In genomic region chr12:95545731-95546490, GRCh38 we compare ENCODE assay signal across 15 cellular contexts. TPM values are rescaled to one million over a fixed set of nuclear protein-coding genes. Genes with fewer than 3 reads are reported as not detected.
DNase-seq lines count a peak whose midpoint lies in the region; ATAC-seq, FAIRE-seq and TF ChIP-seq lines count a peak whose summit lies in the region.
"Had no signal": no experiment of that assay in that cellular context is flagged by ENCODE, and none has a peak within 500 bp of the region (broad histone marks: within the 10 kb centered on the region; RNA-seq: fewer than 3 reads in every experiment).

No MANE protein-coding gene starts in this region.

- H3K79me2 ChIP-seq in SK-N-SH (ENCODE audit: insufficient read depth), result no peaks in the 10 kb centered on the region
- H3K79me2 ChIP-seq in K562 (ENCODE audit: control insufficient read depth, insufficient read depth, low read length), result peaks cover 4% of the 10 kb centered on the region; the same call in 1 of the 3 replicates
- no peaks in the 10 kb centered on the region for H3K79me2 ChIP-seq in trophoblast cell (ENCODE audit: control insufficient read depth, insufficient read depth, low read length, poor library complexity)

- H2AFZ ChIP-seq in SK-N-SH (ENCODE audit: low read depth) (no peak overlapping the region), K562 (ENCODE audit: low read depth, low read length) (0 out of 2 replicates have a peak overlapping the region, but pooled peaks have one; percentile 15), trophoblast cell (ENCODE audit: insufficient read depth, low read length, poor library complexity) (no peak overlapping the region)

- ATAC-seq in SK-N-SH treated with all-trans-retinoic acid at 6 μM for 48 hours (no peak), K562 (no peak), HG02884 (IDR thresholded peaks at IDR 0.05; ENCODE audit: unreplicated experiment) (no peak), Right ventricle myocardium superior (ENCODE audit: poor library complexity) (no peak)
- ATAC-seq: activated T-cell treated with anti-CD3 and anti-CD28 coated beads, Interleukin-2, amount 50 U/mL, for 72 hours; gastroesophageal sphincter had no signal

- peak; percentile 32 for FAIRE-seq in K562 (lab: Jason Lieb, UNC)

- POLR2A ChIA-PET in SK-N-SH (lab: Yijun Ruan, JAX), result no interaction called here
- POLR2A ChIA-PET in K562 (lab: Yijun Ruan, JAX), result interaction anchor here (1.1 kb wide), 1 partner anchor 11 kb away, joined by 5 read pairs; no protein-coding TSS in a partner anchor

- no peak overlapping the region for H3K9ac ChIP-seq in SK-N-SH
- H3K9ac ChIP-seq in K562 (ENCODE audit: insufficient read depth in 1 of 2, low read depth in 2 of 2, low read length in 2 of 2), result no peak overlapping the region; a peak in 1 of 4 replicates
- H3K9ac ChIP-seq in trophoblast cell (ENCODE audit: low read length), result no peak overlapping the region

- no peaks in the 10 kb centered on the region for H3K9me1 ChIP-seq in K562 (ENCODE audit: control insufficient read depth, insufficient read depth, low read length)

- TF ChIP-seq POLR2A in K562 (conservative IDR thresholded peaks at IDR 0.05), result no peak

- TF ChIP-seq RAD21 in SK-N-SH (IDR thresholded peaks at IDR 0.05; ENCODE audit: low read length) (no peak), K562 (CRISPR knock-in tag; conservative IDR thresholded peaks at IDR 0.05 in 1 of 2, IDR thresholded peaks at IDR 0.05 in 1 of 2) (no peak)

- DNase-seq in SK-N-SH, result peak; percentile 18
- DNase-seq in NCI-H2029 (lab: John Stamatoyannopoulos, UW), result peak; percentile 65
- DNase-seq in K562 (ENCODE audit: extremely low read depth in 1 of 4, low spot score in 3 of 4), result no peak
- peak; percentile 7 to 45 for DNase-seq in trophoblast cell
- no peak for DNase-seq in Right ventricle myocardium superior
- no peak for DNase-seq in stimulated activated naive CD4-positive, alpha-beta T cell treated with Interleukin-2 at 50 U/mL for 16 hours (lab: John Stamatoyannopoulos, UW)
- DNase-seq: activated T-cell treated with anti-CD3 and anti-CD28 coated beads, Interleukin-2, amount 50 U/mL, for 72 hours; anterior cingulate cortex; Calu3; MG63; stimulated activated CD4-positive, alpha-beta T cell treated with anti-CD3 and anti-CD28 coated beads, Interleukin-1b, Interleukin-23, amount 100 ng/mL, for 48 hours; SW 1271 had no signal

- no TSS peak for BruUV-seq in K562 (replicated peaks; lab: Mats Ljungman, UMichigan)

- WGBS in SK-N-SH (ENCODE audit: low lambda C conversion rate), result 87% methylated on average over 8 of the region's 8 CpGs
- 25% methylated on average over 8 of the region's 8 CpGs for WGBS in K562 (ENCODE audit: insufficient coverage, low coverage, missing lambda C conversion rate)
- WGBS in trophoblast cell (ENCODE audit: extremely low coverage, insufficient coverage, insufficient read length), result no CpG with 5 or more reads among the region's 8 CpGs

- H3K4me3 ChIP-seq in SK-N-SH (ENCODE audit: low read depth in 2 of 2, low read length in 1 of 2) (no peak overlapping the region), K562 (no peak overlapping the region), trophoblast cell (ENCODE audit: low read depth, low read length) (no peak overlapping the region)
- H3K4me3 ChIP-seq: gastroesophageal sphincter, MG63 had no signal

- H3K4ac ChIP-seq in trophoblast cell (ENCODE audit: low read depth, low read length), result no peak overlapping the region

- in situ Hi-C loops in K562 (cut with MboI), result no loop called here

- no peak overlapping the region for H2AK5ac ChIP-seq in trophoblast cell (ENCODE audit: low read length)

- no peak overlapping the region for H4K8ac ChIP-seq in trophoblast cell (ENCODE audit: low read depth, low read length)

- 0 out of 2 replicates have a peak, but pooled peaks cover under 1% of the 10 kb centered on the region for H3K27me3 ChIP-seq in SK-N-SH (ENCODE audit: insufficient read depth)
- H3K27me3 ChIP-seq in K562 (ENCODE audit: control insufficient read depth in 2 of 2, insufficient read depth in 2 of 2, low read length in 2 of 2), result 0 out of 5 replicates have a peak, but pooled peaks cover 0 to 3% of the 10 kb centered on the region in 2 experiments
- peaks cover 31% of the 10 kb centered on the region for H3K27me3 ChIP-seq in trophoblast cell (ENCODE audit: insufficient read depth, low read length)
- H3K27me3 ChIP-seq: gastroesophageal sphincter, MG63 had no signal

- no peak overlapping the region for H3K14ac ChIP-seq in trophoblast cell (ENCODE audit: low read length)

- H3K79me1 ChIP-seq in trophoblast cell (ENCODE audit: low read length), result no peaks in the 10 kb centered on the region

- no peak overlapping the region for H2BK12ac ChIP-seq in trophoblast cell (ENCODE audit: low read length)

- no peak overlapping the region for H3K23ac ChIP-seq in trophoblast cell (ENCODE audit: low read length)

- no peaks in the 10 kb centered on the region for H3K36me3 ChIP-seq in SK-N-SH (replicated peaks in 1 of 2; ENCODE audit: control insufficient read depth in 1 of 2, insufficient read depth in 2 of 2, low read length in 1 of 2)
- no peaks in the 10 kb centered on the region for H3K36me3 ChIP-seq in K562 (ENCODE audit: control insufficient read depth, insufficient read depth, low read length)
- H3K36me3 ChIP-seq in trophoblast cell (ENCODE audit: control insufficient read depth in 1 of 2, insufficient read depth in 2 of 2, low read length in 2 of 2), result no peaks in the 10 kb centered on the region
- H3K36me3 ChIP-seq: gastroesophageal sphincter, MG63 had no signal

- H3K9me3 ChIP-seq in SK-N-SH (no peaks in the 10 kb centered on the region), K562 (replicated peaks; ENCODE audit: control insufficient read depth, insufficient read depth, low read depth, low read length) (peaks cover 8% of the 10 kb centered on the region; the same call in 1 of the 2 replicates), trophoblast cell (ENCODE audit: insufficient read depth, low read depth, low read length) (peaks cover 6% of the 10 kb centered on the region)
- H3K9me3 ChIP-seq: gastroesophageal sphincter had no signal

- no peak overlapping the region for H2BK120ac ChIP-seq in trophoblast cell (ENCODE audit: insufficient read depth, low read length, poor library complexity)

- intact Hi-C loops in K562 (cut with micrococcal nuclease) (no loop called here), Right ventricle myocardium superior (cut with DNase I) (no loop called here)

- H3K4me2 ChIP-seq in SK-N-SH, result no peak overlapping the region
- H3K4me2 ChIP-seq in K562 (ENCODE audit: insufficient read depth, low read length), result no peak overlapping the region
- H3K4me2 ChIP-seq in trophoblast cell (ENCODE audit: low read length), result no peak overlapping the region

- H3K18ac ChIP-seq in trophoblast cell (ENCODE audit: low read length), result no peak overlapping the region

- no peak overlapping the region for H4K91ac ChIP-seq in trophoblast cell (ENCODE audit: low read depth, low read length)

- TF ChIP-seq CTCF in SK-N-SH (IDR thresholded peaks at IDR 0.05), result no peak
- no peak for TF ChIP-seq CTCF in K562 (IDR thresholded peaks at IDR 0.05 in 2 of 3, conservative IDR thresholded peaks at IDR 0.05 in 1 of 3; ENCODE audit: insufficient read depth in 2 of 3, low read depth in 1 of 3, low read length in 3 of 3)

- TF ChIP-seq EP300 in SK-N-SH (IDR thresholded peaks at IDR 0.05; ENCODE audit: borderline replicate concordance in 1 of 2, low read depth in 1 of 2, low read length in 1 of 2), result no peak
- no peak for TF ChIP-seq EP300 in K562 (IDR thresholded peaks at IDR 0.05; ENCODE audit: low read length)

- H3K9me2 ChIP-seq in SK-N-SH, result no peaks in the 10 kb centered on the region

- no peak overlapping the region; a peak in 1 of 4 replicates for H3K27ac ChIP-seq in SK-N-SH (ENCODE audit: low read depth in 2 of 2, low read length in 1 of 2)
- H3K27ac ChIP-seq in K562 (ENCODE audit: extremely low read depth, low read depth, low read length), result no peak overlapping the region
- H3K27ac ChIP-seq in trophoblast cell (ENCODE audit: low read depth, low read length), result no peak overlapping the region
- H3K27ac ChIP-seq: gastroesophageal sphincter had no signal

- H3K4me1 ChIP-seq in SK-N-SH (ENCODE audit: control insufficient read depth in 1 of 2, insufficient read depth in 2 of 2, low read depth in 1 of 2, low read length in 1 of 2), result no peaks in the 10 kb centered on the region; a peak in 1 of 4 replicates
- peaks cover 0 to 12% of the 10 kb centered on the region in 2 experiments; a peak in 3 of 5 replicates for H3K4me1 ChIP-seq in K562 (replicated peaks in 1 of 2; ENCODE audit: control insufficient read depth in 2 of 2, insufficient read depth in 2 of 2, low read length in 2 of 2)
- peaks cover 9 to 11% of the 10 kb centered on the region in 2 experiments for H3K4me1 ChIP-seq in trophoblast cell (ENCODE audit: control insufficient read depth in 1 of 2, insufficient read depth in 2 of 2, low read length in 2 of 2)

- H4K20me1 ChIP-seq in SK-N-SH (ENCODE audit: insufficient read depth), result no peaks in the 10 kb centered on the region
- no peaks in the 10 kb centered on the region for H4K20me1 ChIP-seq in K562 (replicated peaks; ENCODE audit: control insufficient read depth, insufficient read depth, low read length)

- no peak overlapping the region for H2BK5ac ChIP-seq in trophoblast cell (ENCODE audit: low read depth, low read length, poor library complexity)

- peaks cover 7% of the 10 kb centered on the region for H3F3A ChIP-seq in SK-N-SH (replicated peaks; ENCODE audit: insufficient read depth)

- CTCF ChIA-PET in SK-N-SH (lab: Yijun Ruan, JAX) (no interaction called here), K562 (lab: Yijun Ruan, JAX; ENCODE audit: low intra/inter-chr PET ratio) (no interaction called here)

- H4K12ac ChIP-seq in trophoblast cell (ENCODE audit: low read depth, low read length), result no peak overlapping the region

RNA-seq across cellular contexts. Expression of gene USP44, which starts 5.4 kb away (rescaled TPM):
- 0.07 and 0.18 TPM in 2 replicates for polyA plus RNA-seq in SK-N-SH (2012; rRNA removed)
- 0.18 and 0.39 TPM in 2 replicates for polyA plus RNA-seq in SK-N-SH (2012; cell fraction: cytosol; rRNA removed)
- polyA plus RNA-seq in SK-N-SH (2012; cell fraction: nucleus; rRNA removed), result 0.21 and 0.22 TPM in 2 replicates
- 4.8 and 8.7 TPM in 2 replicates for total RNA-seq in K562 (2011; cell fraction: chromatin; rRNA removed; ENCODE audit: low replicate concordance)
- 1.4 and 1.7 TPM in 2 replicates for total RNA-seq in K562 (2011; cell fraction: nucleolus; rRNA removed)
- 4.2 and 8.9 TPM in 2 replicates for total RNA-seq in K562 (2011; cell fraction: nucleoplasm; rRNA removed)
- 2.8 and 5.7 TPM in 2 replicates for total RNA-seq in K562 (2014; rRNA removed)
- 3.4 and 4.0 TPM in 2 replicates for total RNA-seq in K562 (2014; rRNA removed; fragmentation: Illumina TruSeq; extraction: Trizol)
- 2.1 and 3.3 TPM in 2 replicates for total RNA-seq in K562 (2015; rRNA removed; fragmentation: Illumina TruSeq; extraction: Trizol)
- total RNA-seq in K562 (2021), result 2.1 and 3.0 TPM in 2 replicates
- polyA plus RNA-seq in K562 (2011; rRNA removed), result 3.1 and 4.2 TPM in 2 replicates
- 0.91 and 1.9 TPM in 2 replicates for polyA plus RNA-seq in K562 (2011; cell fraction: cytosol; rRNA removed)
- 3.0 and 3.1 TPM in 2 replicates for polyA plus RNA-seq in K562 (2011; cell fraction: nucleus; rRNA removed)
- polyA plus RNA-seq in K562 (2012), result 1.7 and 2.8 TPM in 2 replicates
- polyA plus RNA-seq in K562 (2014; fragmentation: Illumina TruSeq; extraction: Trizol), result 2.8 and 2.9 TPM in 2 replicates
- polyA plus RNA-seq in K562 (2014; fragmentation: Nextera tagmentation; extraction: Ambion mirVana), result 1 to 10 TPM; 2.1 to 2.4 TPM
- 2.3 and 2.9 TPM in 2 replicates for polyA plus RNA-seq in K562 (2014; rRNA removed)
- polyA minus RNA-seq in K562 (2011; rRNA and poly(A)+ RNA removed), result 14.8 and 19.0 TPM in 2 replicates
- polyA minus RNA-seq in K562 (2011; cell fraction: cytosol; rRNA and poly(A)+ RNA removed), result 1.4 and 1.7 TPM in 2 replicates
- 2.2 and 2.6 TPM in 2 replicates for polyA minus RNA-seq in K562 (2011; cell fraction: nucleus; rRNA and poly(A)+ RNA removed)
- polyA plus RNA-seq in trophoblast cell (2013), result 0.01 and 0.06 TPM in 2 replicates
- 0.73 TPM for total RNA-seq in Right ventricle myocardium superior

Comparison
In these comparisons a context has a peak if more than half of its experiments do, and no peak if none do; other contexts are left out.
1. DNase-seq: peak in SK-N-SH (single experiment), NCI-H2029 (single experiment) and trophoblast cell (2 of 2); none in K562 (0 of 4), Right ventricle myocardium superior (single experiment) and stimulated activated naive CD4-positive, alpha-beta T cell treated with Interleukin-2 at 50 U/mL for 16 hours (single experiment).